In the genomic region with DNA sequence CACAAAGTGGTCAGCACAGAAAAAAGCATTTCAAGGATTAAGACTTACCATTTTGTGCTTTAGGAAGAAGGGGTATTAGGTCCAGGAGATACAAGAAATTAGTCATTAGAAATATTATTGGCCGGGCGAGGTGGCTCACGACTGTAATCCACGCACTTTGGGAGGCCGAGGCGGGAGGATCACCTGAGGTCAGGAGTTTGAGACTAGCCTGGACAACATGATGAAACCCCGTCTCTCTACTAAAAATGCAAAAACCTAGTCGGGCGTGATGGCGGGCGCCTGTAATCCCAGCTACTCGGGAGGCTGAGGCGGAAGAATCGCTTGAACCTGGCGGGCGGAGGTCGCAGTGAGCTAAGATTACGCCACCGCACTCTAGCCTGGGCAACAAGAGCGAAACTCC, we compare ENCODE assay signal across 1 cellular context.
A peak's percentile ranks its signal among the peaks of the same experiment; 100 is the strongest.
DNase-seq lines count a peak whose midpoint lies in the region; FAIRE-seq lines count a peak whose summit lies in the region.
"Not testable (repeated sequence)": the region's sequence is repeated elsewhere in the genome, so short reads cannot be mapped to it uniquely, and the experiment has no call there.

No MANE protein-coding gene starts in this region.

- FAIRE-seq in urothelium cell line (lab: Jason Lieb, UNC), result peak; percentile 91

- not testable (repeated sequence) for DNase-seq in urothelium cell line (ENCODE audit: low spot score)
